In the genomic region with DNA sequence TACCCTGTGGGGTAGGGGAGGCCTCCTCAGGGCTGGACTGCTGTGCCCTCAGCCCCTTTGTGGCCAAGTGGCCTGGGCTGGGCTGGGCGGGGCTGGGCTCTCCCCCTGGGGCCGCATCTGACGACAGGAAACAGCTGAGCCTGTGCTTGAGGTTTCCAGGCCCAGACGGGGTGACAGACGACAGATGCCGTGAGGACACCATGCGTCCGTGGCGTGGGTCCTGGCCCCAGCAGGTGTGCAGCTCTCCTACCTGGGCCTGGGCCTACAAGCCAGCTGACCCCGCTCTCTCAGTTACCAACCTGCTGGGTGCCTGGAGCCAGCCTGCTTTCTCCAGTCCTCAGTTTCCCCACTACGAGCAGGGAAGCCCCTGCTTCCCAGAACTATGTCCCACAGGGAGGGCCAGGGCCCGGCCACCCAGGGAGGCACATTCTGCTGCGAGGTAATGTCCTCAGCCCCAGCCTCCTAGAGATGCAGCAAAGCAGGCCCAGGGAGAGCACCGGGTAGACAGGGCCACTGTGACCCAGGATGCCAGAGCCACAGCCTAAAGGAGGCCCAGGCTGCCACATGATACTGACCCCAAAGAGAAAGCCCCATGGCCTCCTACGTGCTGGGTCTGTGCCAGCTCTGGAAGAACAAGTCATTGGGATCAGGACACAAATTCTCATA, we compare ENCODE assay signal across 31 cellular contexts.
DNase-seq lines count a peak whose midpoint lies in the region; ATAC-seq, FAIRE-seq and TF ChIP-seq lines count a peak whose summit lies in the region.
"Had no signal": no experiment of that assay in that cellular context is flagged by ENCODE, and none has a peak within 500 bp of the region (broad histone marks: within the 10 kb centered on the region; RNA-seq: fewer than 3 reads in every experiment).

No MANE protein-coding gene starts in this region.

- H3K27me3 ChIP-seq in WERI-Rb-1 (ENCODE audit: insufficient read depth, low read depth, severe bottlenecking): no peaks in the 10 kb centered on the region
- H3K27me3 ChIP-seq: foreskin keratinocyte, neural progenitor cell, right atrium auricular region, testis had no signal

- no peak for FAIRE-seq in kidney (lab: Jason Lieb, UNC)

- no peaks in the 10 kb centered on the region for H3K4me1 Mint-ChIP-seq in activated naive CD4-positive, alpha-beta T cell treated with anti-CD3 and anti-CD28 coated beads, Interleukin-2, amount 50 U/mL, for 24 hours
- H3K4me1 Mint-ChIP-seq: activated CD4-positive, alpha-beta T cell treated with anti-CD3 and anti-CD28 coated beads, Interleukin-2, amount 10 ng/mL, durations not matched to agents 7 days and 5 days; brain had no signal

- no peaks in the 10 kb centered on the region for H3K36me3 ChIP-seq in WERI-Rb-1
- no peaks in the 10 kb centered on the region for H3K36me3 ChIP-seq in kidney (ENCODE audit: control insufficient read depth in 1 of 2, insufficient read depth in 2 of 2, low read length in 2 of 2)
- H3K36me3 ChIP-seq: esophagus muscularis mucosa, heart left ventricle, neural progenitor cell, right atrium auricular region had no signal

- H3K36me3 Mint-ChIP-seq in activated naive CD4-positive, alpha-beta T cell treated with anti-CD3 and anti-CD28 coated beads, Interleukin-2, amount 50 U/mL, for 24 hours: no peaks in the 10 kb centered on the region
- no peaks in the 10 kb centered on the region for H3K36me3 Mint-ChIP-seq in activated naive CD4-positive, alpha-beta T cell treated with anti-CD3 and anti-CD28 coated beads, Interleukin-2, amount 50 U/mL, for 72 hours
- H3K36me3 Mint-ChIP-seq: brain; CD8-positive, alpha-beta T cell; neural progenitor cell had no signal

- peak overlapping the region; percentile 17 for H3K27ac Mint-ChIP-seq in activated naive CD4-positive, alpha-beta T cell treated with anti-CD3 and anti-CD28 coated beads, Interleukin-2, amount 50 U/mL, for 24 hours
- H3K27ac Mint-ChIP-seq in activated naive CD4-positive, alpha-beta T cell treated with anti-CD3 and anti-CD28 coated beads, Interleukin-2, amount 50 U/mL, for 72 hours: no peak overlapping the region
- H3K27ac Mint-ChIP-seq: activated CD4-positive, alpha-beta T cell treated with anti-CD3 and anti-CD28 coated beads, Interleukin-2, amount 10 ng/mL, durations not matched to agents 7 days and 5 days; activated T-cell treated with anti-CD3 and anti-CD28 coated beads, Interleukin-2, amount 50 U/mL, for 72 hours; brain; CD8-positive, alpha-beta T cell; neural progenitor cell had no signal

- H3K4me1 ChIP-seq in kidney (ENCODE audit: control insufficient read depth in 1 of 2, insufficient read depth in 1 of 2, low read depth in 1 of 2, low read length in 2 of 2): peaks cover 0 to 2% of the 10 kb centered on the region in 2 donors
- H3K4me1 ChIP-seq: foreskin keratinocyte, right atrium auricular region had no signal

- H3K9me3 Mint-ChIP-seq in activated naive CD4-positive, alpha-beta T cell treated with anti-CD3 and anti-CD28 coated beads, Interleukin-2, amount 50 U/mL, for 24 hours: no peaks in the 10 kb centered on the region
- H3K9me3 Mint-ChIP-seq in activated naive CD4-positive, alpha-beta T cell treated with anti-CD3 and anti-CD28 coated beads, Interleukin-2, amount 50 U/mL, for 72 hours: no peaks in the 10 kb centered on the region
- H3K9me3 Mint-ChIP-seq: activated CD4-positive, alpha-beta T cell treated with anti-CD3 and anti-CD28 coated beads, Interleukin-2, amount 10 ng/mL, durations not matched to agents 7 days and 5 days; activated T-cell treated with anti-CD3 and anti-CD28 coated beads, Interleukin-2, amount 50 U/mL, for 72 hours; brain; CD8-positive, alpha-beta T cell; neural progenitor cell had no signal

- no peak overlapping the region for H3K4me3 Mint-ChIP-seq in activated naive CD4-positive, alpha-beta T cell treated with anti-CD3 and anti-CD28 coated beads, Interleukin-2, amount 50 U/mL, for 24 hours
- H3K4me3 Mint-ChIP-seq: activated CD4-positive, alpha-beta T cell treated with anti-CD3 and anti-CD28 coated beads, Interleukin-2, amount 10 ng/mL, durations not matched to agents 7 days and 5 days; activated T-cell treated with anti-CD3 and anti-CD28 coated beads, Interleukin-2, amount 50 U/mL, for 72 hours; brain; CD8-positive, alpha-beta T cell; neural progenitor cell had no signal

- no peaks in the 10 kb centered on the region for H3K27me3 Mint-ChIP-seq in activated naive CD4-positive, alpha-beta T cell treated with anti-CD3 and anti-CD28 coated beads, Interleukin-2, amount 50 U/mL, for 24 hours
- H3K27me3 Mint-ChIP-seq: activated CD4-positive, alpha-beta T cell treated with anti-CD3 and anti-CD28 coated beads, Interleukin-2, amount 10 ng/mL, durations not matched to agents 7 days and 5 days had no signal

- intact Hi-C loops in kidney (cut with DNase I): no loop called here

- no peak overlapping the region for H3K4me3 ChIP-seq in WERI-Rb-1 (ENCODE audit: low read depth, low read length)
- no peak overlapping the region for H3K4me3 ChIP-seq in kidney (ENCODE audit: low read length in 2 of 2)
- H3K4me3 ChIP-seq: esophagus muscularis mucosa, GM23248, heart left ventricle, neural progenitor cell, PC-9, right atrium auricular region, testis had no signal

- no peaks in the 10 kb centered on the region for H3K9me3 ChIP-seq in WERI-Rb-1 (ENCODE audit: severe bottlenecking)
- no peaks in the 10 kb centered on the region for H3K9me3 ChIP-seq in kidney (ENCODE audit: control insufficient read depth in 1 of 2, low read length in 2 of 2)
- H3K9me3 ChIP-seq: esophagus muscularis mucosa, heart left ventricle, right atrium auricular region, testis had no signal

- DNase-seq in activated naive CD4-positive, alpha-beta T cell treated with anti-CD3 and anti-CD28 coated beads, Interleukin-2, amount 50 U/mL, for 72 hours (ENCODE audit: low spot score in 2 of 2): no peak
- DNase-seq in WERI-Rb-1: peak; percentile 70
- DNase-seq in myocyte (ENCODE audit: low read depth): peak; percentile 45
- no peak for DNase-seq in medulla oblongata (ENCODE audit: extremely low spot score)
- no peak for DNase-seq in kidney
- no peak for DNase-seq in NCI-H1436 (lab: John Stamatoyannopoulos, UW)
- DNase-seq: activated CD4-positive, alpha-beta T cell treated with anti-CD3 and anti-CD28 coated beads, Interleukin-2, amount 10 ng/mL, durations not matched to agents 7 days and 5 days; activated naive CD4-positive, alpha-beta T cell; activated T-cell treated with anti-CD3 and anti-CD28 coated beads, Interleukin-2, amount 50 U/mL, for 72 hours; CD8-positive, alpha-beta T cell; dermis blood vessel endothelial cell; foreskin keratinocyte; GM23248; Kasumi-1; NCI-H1694 treated with DMSO at 0.1 percent for 48 hours; NCI-H2171 treated with DMSO at 0.1 percent for 48 hours; NCI-H510A; PC-9; SHP77 treated with DMSO at 0.1 percent for 48 hours; stimulated activated CD4-positive, alpha-beta T cell treated with anti-CD3 and anti-CD28 coated beads, Interleukin-2, amount 100 ng/mL, for 24 hours; stimulated activated naive CD8-positive, alpha-beta T cell treated with anti-CD3 and anti-CD28 coated beads, Interleukin-15, Interleukin-2, amounts not matched to agents 100 U/mL and 50 U/mL, for 24 hours; SW 1271; T-helper 9 cell; testis had no signal

- ATAC-seq in activated naive CD4-positive, alpha-beta T cell treated with anti-CD3 and anti-CD28 coated beads, Interleukin-2, amount 50 U/mL, for 72 hours: no peak
- ATAC-seq in HG03571 (IDR thresholded peaks at IDR 0.05; ENCODE audit: unreplicated experiment): no peak
- ATAC-seq: activated T-cell treated with anti-CD3 and anti-CD28 coated beads, Interleukin-2, amount 50 U/mL, for 72 hours; CD8-positive, alpha-beta T cell; foreskin keratinocyte; heart left ventricle; stimulated activated naive CD8-positive, alpha-beta T cell treated with anti-CD3 and anti-CD28 coated beads, Interleukin-15, Interleukin-2, amounts not matched to agents 100 U/mL and 50 U/mL, for 24 hours had no signal

- H3K27ac ChIP-seq in WERI-Rb-1: peak overlapping the region; percentile 47
- no peak overlapping the region for H3K27ac ChIP-seq in kidney (ENCODE audit: low read depth in 2 of 2, low read length in 2 of 2)
- H3K27ac ChIP-seq: esophagus muscularis mucosa, foreskin keratinocyte, GM23248, heart left ventricle, neural progenitor cell, PC-9, right atrium auricular region, testis had no signal

- TF ChIP-seq CTCF in WERI-Rb-1 (IDR thresholded peaks at IDR 0.05; ENCODE audit: low read depth, low read length) (no peak), kidney (IDR thresholded peaks at IDR 0.05; ENCODE audit: borderline replicate concordance, extremely low read depth, insufficient read depth) (no peak)

- H3K9ac ChIP-seq in kidney (ENCODE audit: low read length in 2 of 2): no peak overlapping the region
- H3K9ac ChIP-seq: GM23248, neural progenitor cell had no signal

Comparison
In these comparisons a context has a peak if more than half of its experiments do, and no peak if none do; other contexts are left out.
1. DNase-seq: peak in WERI-Rb-1 (single experiment) and myocyte (single experiment); none in activated naive CD4-positive, alpha-beta T cell treated with anti-CD3 and anti-CD28 coated beads, Interleukin-2, amount 50 U/mL, for 72 hours (0 of 2), medulla oblongata (single experiment), kidney (single experiment) and NCI-H1436 (single experiment).